ENCODE assay signal across 1 cellular context in the genomic region with DNA sequence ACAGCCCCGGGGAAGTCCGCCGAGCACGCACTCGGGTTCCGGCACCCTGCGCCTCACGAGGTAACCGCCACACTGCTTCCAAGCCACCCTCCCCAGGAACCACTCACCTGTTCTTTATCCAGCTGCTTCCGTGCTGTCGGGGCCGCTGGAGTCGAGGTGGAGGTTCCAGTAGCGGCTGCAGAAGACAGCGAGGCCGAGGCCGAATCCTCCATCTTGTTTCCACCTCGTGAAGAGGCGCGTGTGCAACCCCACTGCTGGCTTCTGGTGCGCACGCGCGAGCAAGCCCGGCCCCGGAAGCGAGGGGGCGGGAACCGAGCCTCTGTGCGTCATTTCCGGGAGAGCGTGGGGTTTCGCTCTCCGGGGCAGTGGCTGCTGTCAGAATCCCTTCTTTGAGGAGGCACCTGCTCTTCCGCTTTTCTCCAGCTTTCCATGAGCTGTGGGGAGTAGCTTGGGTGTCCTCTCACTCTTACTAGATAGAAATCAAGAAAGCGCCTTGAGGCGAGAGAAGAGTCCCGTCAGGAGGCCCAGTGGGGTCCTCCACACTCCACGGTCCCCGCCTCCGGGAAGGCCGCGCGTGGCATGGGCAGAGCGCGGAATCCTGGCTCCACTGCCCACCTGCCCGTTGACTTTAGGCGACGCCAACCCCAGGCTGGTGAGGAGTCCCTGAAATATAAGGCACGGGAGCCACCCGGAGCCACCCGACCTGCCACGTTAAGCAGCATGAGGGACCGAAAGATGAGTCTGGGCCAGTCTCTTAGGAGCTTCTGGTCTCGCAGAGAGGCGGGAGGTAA.
TF ChIP-seq lines count a peak whose summit lies in the region.

A gene (minus strand): TSS at position 242 of the 791 bp plus-strand sequence. CDS start 30 bp downstream, at position 212.

TF ChIP-seq in HepG2, 621 proteins besides CTCF, POLR2A, EP300 and RAD21 (continued from another document and continues in another):
- TF ChIP-seq, protein P1, sequence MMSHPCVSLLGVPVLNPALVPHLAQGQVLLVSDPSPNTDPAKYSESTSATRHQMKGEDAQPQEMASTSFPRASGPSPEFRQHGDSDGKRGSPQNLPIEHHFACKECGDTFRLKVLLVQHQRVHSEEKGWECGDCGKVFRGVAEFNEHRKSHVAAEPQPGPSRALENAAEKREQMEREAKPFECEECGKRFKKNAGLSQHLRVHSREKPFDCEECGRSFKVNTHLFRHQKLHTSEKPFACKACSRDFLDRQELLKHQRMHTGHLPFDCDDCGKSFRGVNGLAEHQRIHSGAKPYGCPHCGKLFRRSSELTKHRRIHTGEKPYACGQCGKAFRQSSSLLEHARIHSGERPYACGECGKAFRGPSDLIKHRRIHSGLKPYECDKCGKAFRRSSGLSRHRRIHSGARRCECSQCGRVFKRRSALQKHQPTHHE (CRISPR knock-in tag; IDR thresholded peaks at IDR 0.05; ENCODE audit: borderline replicate concordance) = 0 out of 2 replicates have a peak, but pooled peaks have one; percentile 66
- TF ChIP-seq CAMTA2 (CRISPR knock-in tag; IDR thresholded peaks at IDR 0.05; ENCODE audit: borderline replicate concordance) (peak; percentile 26; the same call in 1 of the 2 replicates), ZNF121 (CRISPR knock-in tag; IDR thresholded peaks at IDR 0.05) (peak; percentile 3; the same call in 1 of the 2 replicates), ONECUT2 (CRISPR knock-in tag; IDR thresholded peaks at IDR 0.05) (no peak), MIXL1 (CRISPR knock-in tag; IDR thresholded peaks at IDR 0.05) (peak; percentile 86), FOXK2 (IDR thresholded peaks at IDR 0.05) (peak; percentile 93), ZNF672 (CRISPR knock-in tag; IDR thresholded peaks at IDR 0.05) (no peak), GABPB1 (CRISPR knock-in tag; IDR thresholded peaks at IDR 0.05) (peak; percentile 99), ESRRA (CRISPR knock-in tag; IDR thresholded peaks at IDR 0.05; ENCODE audit: low read depth) (peak; percentile 89; the same call in 1 of the 2 replicates), EHMT2 (IDR thresholded peaks at IDR 0.05; ENCODE audit: borderline replicate concordance, low read depth, low read length) (no peak; the same call in 1 of the 2 replicates), PHF20 (CRISPR knock-in tag; IDR thresholded peaks at IDR 0.05) (peak; percentile 87), ZNF670 (CRISPR knock-in tag; IDR thresholded peaks at IDR 0.05; ENCODE audit: borderline replicate concordance) (peak; percentile 4; the same call in 1 of the 2 replicates), MAZ (IDR thresholded peaks at IDR 0.05; ENCODE audit: borderline replicate concordance, low read depth, low read length) (peak; percentile 65), MAZ (CRISPR knock-in tag; IDR thresholded peaks at IDR 0.05; ENCODE audit: low read depth) (peak; percentile 93), NRL (CRISPR knock-in tag; IDR thresholded peaks at IDR 0.05; ENCODE audit: borderline replicate concordance) (peak; percentile 92), ZNF619 (CRISPR knock-in tag; IDR thresholded peaks at IDR 0.05) (peak; percentile 78; the same call in 1 of the 2 replicates), ZNF790 (CRISPR knock-in tag; IDR thresholded peaks at IDR 0.05; ENCODE audit: borderline replicate concordance) (peak; percentile 99), GPN1 (CRISPR knock-in tag; IDR thresholded peaks at IDR 0.05; ENCODE audit: borderline replicate concordance) (0 out of 2 replicates have a peak, but pooled peaks have one; percentile 79), FOSL1 (CRISPR knock-in tag; IDR thresholded peaks at IDR 0.05; ENCODE audit: borderline replicate concordance) (no peak), ZNF501 (CRISPR knock-in tag; IDR thresholded peaks at IDR 0.05) (peak; percentile 99), ZNF136 (CRISPR knock-in tag; IDR thresholded peaks at IDR 0.05; ENCODE audit: low read depth) (peak; percentile 92; the same call in 1 of the 2 replicates), KMT2A (CRISPR knock-in tag; IDR thresholded peaks at IDR 0.05) (peak; percentile 99), FOSL2 (CRISPR knock-in tag; IDR thresholded peaks at IDR 0.05) (peak; percentile 61), ZFP90 (CRISPR knock-in tag; IDR thresholded peaks at IDR 0.05; ENCODE audit: borderline replicate concordance) (peak; percentile 81), RFXAP (CRISPR knock-in tag; IDR thresholded peaks at IDR 0.05; ENCODE audit: borderline replicate concordance) (peak; percentile 43; the same call in 1 of the 2 replicates), KLF11 (CRISPR knock-in tag; IDR thresholded peaks at IDR 0.05) (peak; percentile 96), ARNT2 (CRISPR knock-in tag; IDR thresholded peaks at IDR 0.05; ENCODE audit: low read depth) (peak; percentile 90), ELF3 (CRISPR knock-in tag; IDR thresholded peaks at IDR 0.05) (peak; percentile 59; the same call in 1 of the 2 replicates), U2AF2 (IDR thresholded peaks at IDR 0.05; ENCODE audit: low read depth, low read length) (0 out of 2 replicates have a peak, but pooled peaks have one; percentile 58), ATAD3A (CRISPR knock-in tag; IDR thresholded peaks at IDR 0.05) (peak; percentile 87; the same call in 1 of the 2 replicates), ZFP36L1 (CRISPR knock-in tag; IDR thresholded peaks at IDR 0.05) (peak; percentile 11; the same call in 1 of the 2 replicates), ZNF441 (CRISPR knock-in tag; IDR thresholded peaks at IDR 0.05; ENCODE audit: borderline replicate concordance) (peak; percentile 75; the same call in 1 of the 2 replicates), ATF1 (CRISPR knock-in tag; IDR thresholded peaks at IDR 0.05) (peak; percentile 90), ZNF230 (CRISPR knock-in tag; IDR thresholded peaks at IDR 0.05) (peak; percentile 98), EZH2 (conservative IDR thresholded peaks at IDR 0.05; ENCODE audit: low read depth, low read length) (no peak)
- TF ChIP-seq, protein P2, sequence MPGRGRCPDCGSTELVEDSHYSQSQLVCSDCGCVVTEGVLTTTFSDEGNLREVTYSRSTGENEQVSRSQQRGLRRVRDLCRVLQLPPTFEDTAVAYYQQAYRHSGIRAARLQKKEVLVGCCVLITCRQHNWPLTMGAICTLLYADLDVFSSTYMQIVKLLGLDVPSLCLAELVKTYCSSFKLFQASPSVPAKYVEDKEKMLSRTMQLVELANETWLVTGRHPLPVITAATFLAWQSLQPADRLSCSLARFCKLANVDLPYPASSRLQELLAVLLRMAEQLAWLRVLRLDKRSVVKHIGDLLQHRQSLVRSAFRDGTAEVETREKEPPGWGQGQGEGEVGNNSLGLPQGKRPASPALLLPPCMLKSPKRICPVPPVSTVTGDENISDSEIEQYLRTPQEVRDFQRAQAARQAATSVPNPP (CRISPR knock-in tag; IDR thresholded peaks at IDR 0.05) = peak; percentile 79
- TF ChIP-seq, protein P3, sequence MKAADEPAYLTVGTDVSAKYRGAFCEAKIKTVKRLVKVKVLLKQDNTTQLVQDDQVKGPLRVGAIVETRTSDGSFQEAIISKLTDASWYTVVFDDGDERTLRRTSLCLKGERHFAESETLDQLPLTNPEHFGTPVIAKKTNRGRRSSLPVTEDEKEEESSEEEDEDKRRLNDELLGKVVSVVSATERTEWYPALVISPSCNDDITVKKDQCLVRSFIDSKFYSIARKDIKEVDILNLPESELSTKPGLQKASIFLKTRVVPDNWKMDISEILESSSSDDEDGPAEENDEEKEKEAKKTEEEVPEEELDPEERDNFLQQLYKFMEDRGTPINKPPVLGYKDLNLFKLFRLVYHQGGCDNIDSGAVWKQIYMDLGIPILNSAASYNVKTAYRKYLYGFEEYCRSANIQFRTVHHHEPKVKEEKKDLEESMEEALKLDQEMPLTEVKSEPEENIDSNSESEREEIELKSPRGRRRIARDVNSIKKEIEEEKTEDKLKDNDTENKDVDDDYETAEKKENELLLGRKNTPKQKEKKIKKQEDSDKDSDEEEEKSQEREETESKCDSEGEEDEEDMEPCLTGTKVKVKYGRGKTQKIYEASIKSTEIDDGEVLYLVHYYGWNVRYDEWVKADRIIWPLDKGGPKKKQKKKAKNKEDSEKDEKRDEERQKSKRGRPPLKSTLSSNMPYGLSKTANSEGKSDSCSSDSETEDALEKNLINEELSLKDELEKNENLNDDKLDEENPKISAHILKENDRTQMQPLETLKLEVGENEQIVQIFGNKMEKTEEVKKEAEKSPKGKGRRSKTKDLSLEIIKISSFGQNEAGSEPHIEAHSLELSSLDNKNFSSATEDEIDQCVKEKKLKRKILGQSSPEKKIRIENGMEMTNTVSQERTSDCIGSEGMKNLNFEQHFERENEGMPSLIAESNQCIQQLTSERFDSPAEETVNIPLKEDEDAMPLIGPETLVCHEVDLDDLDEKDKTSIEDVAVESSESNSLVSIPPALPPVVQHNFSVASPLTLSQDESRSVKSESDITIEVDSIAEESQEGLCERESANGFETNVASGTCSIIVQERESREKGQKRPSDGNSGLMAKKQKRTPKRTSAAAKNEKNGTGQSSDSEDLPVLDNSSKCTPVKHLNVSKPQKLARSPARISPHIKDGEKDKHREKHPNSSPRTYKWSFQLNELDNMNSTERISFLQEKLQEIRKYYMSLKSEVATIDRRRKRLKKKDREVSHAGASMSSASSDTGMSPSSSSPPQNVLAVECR (CRISPR knock-in tag; IDR thresholded peaks at IDR 0.05; ENCODE audit: borderline replicate concordance) = peak; percentile 98
- TF ChIP-seq, protein P4, sequence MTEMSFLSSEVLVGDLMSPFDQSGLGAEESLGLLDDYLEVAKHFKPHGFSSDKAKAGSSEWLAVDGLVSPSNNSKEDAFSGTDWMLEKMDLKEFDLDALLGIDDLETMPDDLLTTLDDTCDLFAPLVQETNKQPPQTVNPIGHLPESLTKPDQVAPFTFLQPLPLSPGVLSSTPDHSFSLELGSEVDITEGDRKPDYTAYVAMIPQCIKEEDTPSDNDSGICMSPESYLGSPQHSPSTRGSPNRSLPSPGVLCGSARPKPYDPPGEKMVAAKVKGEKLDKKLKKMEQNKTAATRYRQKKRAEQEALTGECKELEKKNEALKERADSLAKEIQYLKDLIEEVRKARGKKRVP (CRISPR knock-in tag; IDR thresholded peaks at IDR 0.05) = no peak; a peak in 2 of 4 replicates
- TF ChIP-seq, protein P5, sequence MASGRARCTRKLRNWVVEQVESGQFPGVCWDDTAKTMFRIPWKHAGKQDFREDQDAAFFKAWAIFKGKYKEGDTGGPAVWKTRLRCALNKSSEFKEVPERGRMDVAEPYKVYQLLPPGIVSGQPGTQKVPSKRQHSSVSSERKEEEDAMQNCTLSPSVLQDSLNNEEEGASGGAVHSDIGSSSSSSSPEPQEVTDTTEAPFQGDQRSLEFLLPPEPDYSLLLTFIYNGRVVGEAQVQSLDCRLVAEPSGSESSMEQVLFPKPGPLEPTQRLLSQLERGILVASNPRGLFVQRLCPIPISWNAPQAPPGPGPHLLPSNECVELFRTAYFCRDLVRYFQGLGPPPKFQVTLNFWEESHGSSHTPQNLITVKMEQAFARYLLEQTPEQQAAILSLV (CRISPR knock-in tag; IDR thresholded peaks at IDR 0.05; ENCODE audit: borderline replicate concordance) = peak; percentile 93
- TF ChIP-seq, protein P6, sequence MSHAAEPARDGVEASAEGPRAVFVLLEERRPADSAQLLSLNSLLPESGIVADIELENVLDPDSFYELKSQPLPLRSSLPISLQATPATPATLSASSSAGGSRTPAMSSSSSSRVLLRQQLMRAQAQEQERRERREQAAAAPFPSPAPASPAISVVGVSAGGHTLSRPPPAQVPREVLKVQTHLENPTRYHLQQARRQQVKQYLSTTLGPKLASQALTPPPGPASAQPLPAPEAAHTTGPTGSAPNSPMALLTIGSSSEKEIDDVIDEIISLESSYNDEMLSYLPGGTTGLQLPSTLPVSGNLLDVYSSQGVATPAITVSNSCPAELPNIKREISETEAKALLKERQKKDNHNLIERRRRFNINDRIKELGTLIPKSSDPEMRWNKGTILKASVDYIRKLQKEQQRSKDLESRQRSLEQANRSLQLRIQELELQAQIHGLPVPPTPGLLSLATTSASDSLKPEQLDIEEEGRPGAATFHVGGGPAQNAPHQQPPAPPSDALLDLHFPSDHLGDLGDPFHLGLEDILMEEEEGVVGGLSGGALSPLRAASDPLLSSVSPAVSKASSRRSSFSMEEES (CRISPR knock-in tag; IDR thresholded peaks at IDR 0.05) = peak; percentile 90
- TF ChIP-seq, protein P7, sequence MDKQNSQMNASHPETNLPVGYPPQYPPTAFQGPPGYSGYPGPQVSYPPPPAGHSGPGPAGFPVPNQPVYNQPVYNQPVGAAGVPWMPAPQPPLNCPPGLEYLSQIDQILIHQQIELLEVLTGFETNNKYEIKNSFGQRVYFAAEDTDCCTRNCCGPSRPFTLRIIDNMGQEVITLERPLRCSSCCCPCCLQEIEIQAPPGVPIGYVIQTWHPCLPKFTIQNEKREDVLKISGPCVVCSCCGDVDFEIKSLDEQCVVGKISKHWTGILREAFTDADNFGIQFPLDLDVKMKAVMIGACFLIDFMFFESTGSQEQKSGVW (CRISPR knock-in tag; IDR thresholded peaks at IDR 0.05; ENCODE audit: borderline replicate concordance) = peak; percentile 91; the same call in 1 of the 2 replicates
- TF ChIP-seq, protein P8, sequence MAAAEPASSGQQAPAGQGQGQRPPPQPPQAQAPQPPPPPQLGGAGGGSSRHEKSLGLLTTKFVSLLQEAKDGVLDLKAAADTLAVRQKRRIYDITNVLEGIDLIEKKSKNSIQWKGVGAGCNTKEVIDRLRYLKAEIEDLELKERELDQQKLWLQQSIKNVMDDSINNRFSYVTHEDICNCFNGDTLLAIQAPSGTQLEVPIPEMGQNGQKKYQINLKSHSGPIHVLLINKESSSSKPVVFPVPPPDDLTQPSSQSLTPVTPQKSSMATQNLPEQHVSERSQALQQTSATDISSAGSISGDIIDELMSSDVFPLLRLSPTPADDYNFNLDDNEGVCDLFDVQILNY (CRISPR knock-in tag; conservative IDR thresholded peaks at IDR 0.05) = no peak; the same call in 1 of the 2 replicates
- TF ChIP-seq, protein P9, sequence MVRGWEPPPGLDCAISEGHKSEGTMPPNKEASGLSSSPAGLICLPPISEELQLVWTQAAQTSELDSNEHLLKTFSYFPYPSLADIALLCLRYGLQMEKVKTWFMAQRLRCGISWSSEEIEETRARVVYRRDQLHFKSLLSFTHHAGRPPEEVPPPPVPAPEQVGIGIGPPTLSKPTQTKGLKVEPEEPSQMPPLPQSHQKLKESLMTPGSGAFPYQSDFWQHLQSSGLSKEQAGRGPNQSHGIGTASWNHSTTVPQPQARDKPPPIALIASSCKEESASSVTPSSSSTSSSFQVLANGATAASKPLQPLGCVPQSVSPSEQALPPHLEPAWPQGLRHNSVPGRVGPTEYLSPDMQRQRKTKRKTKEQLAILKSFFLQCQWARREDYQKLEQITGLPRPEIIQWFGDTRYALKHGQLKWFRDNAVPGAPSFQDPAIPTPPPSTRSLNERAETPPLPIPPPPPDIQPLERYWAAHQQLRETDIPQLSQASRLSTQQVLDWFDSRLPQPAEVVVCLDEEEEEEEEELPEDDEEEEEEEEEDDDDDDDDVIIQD (CRISPR knock-in tag; IDR thresholded peaks at IDR 0.05; ENCODE audit: low read depth) = peak; percentile 6; the same call in 1 of the 2 replicates
